In genomic region chr15:71145648-71146047, GRCh38 we compare ENCODE assay signal across 23 cellular contexts. TPM values are rescaled to one million over a fixed set of nuclear protein-coding genes. Genes with fewer than 3 reads are reported as not detected.
"Had no signal": no experiment of that assay in that cellular context is flagged by ENCODE, and none has a peak within 500 bp of the region (broad histone marks: within the 10 kb centered on the region; RNA-seq: fewer than 3 reads in every experiment).

No MANE protein-coding gene starts in this region.

- H3K27ac Mint-ChIP-seq: activated CD4-positive, alpha-beta T cell treated with anti-CD3 and anti-CD28 coated beads, Interleukin-2, amount 10 ng/mL, durations not matched to agents 7 days and 5 days; activated CD8-positive, alpha-beta T cell treated with anti-CD3 and anti-CD28 coated beads for 36 hours; activated naive CD4-positive, alpha-beta T cell treated with anti-CD3 and anti-CD28 coated beads, Interleukin-2, amount 50 U/mL, for 72 hours; activated T-helper 17 cell treated with anti-CD3 and anti-CD28 coated beads, Interleukin-2, amount 50 U/mL, for 72 hours; naive thymus-derived CD4-positive, alpha-beta T cell; T-helper 1 cell treated with Interleukin-12 subunit alpha and Interleukin-12 subunit beta and Interleukin-4 antibody, amounts not matched to agents 30 μg/mL and 1 μg/mL, for 36 hours had no signal

- H3K36me3 ChIP-seq: esophagus squamous epithelium, left lung, ovary, spleen, transverse colon, WERI-Rb-1 had no signal

- H3K27me3 ChIP-seq: esophagus squamous epithelium, left lung, ovary, spleen, transverse colon had no signal

- H3K4me1 ChIP-seq: left lung had no signal

- H3K4me1 Mint-ChIP-seq: activated CD4-positive, alpha-beta T cell treated with anti-CD3 and anti-CD28 coated beads, Interleukin-2, amount 10 ng/mL, durations not matched to agents 7 days and 5 days; activated T-helper 17 cell treated with anti-CD3 and anti-CD28 coated beads, Interleukin-2, amount 50 U/mL, for 72 hours; naive thymus-derived CD4-positive, alpha-beta T cell had no signal

- H3K9me3 Mint-ChIP-seq: activated CD4-positive, alpha-beta T cell treated with anti-CD3 and anti-CD28 coated beads, Interleukin-2, amount 10 ng/mL, durations not matched to agents 7 days and 5 days; activated CD8-positive, alpha-beta T cell treated with anti-CD3 and anti-CD28 coated beads for 36 hours; activated naive CD4-positive, alpha-beta T cell treated with anti-CD3 and anti-CD28 coated beads, Interleukin-2, amount 50 U/mL, for 72 hours; activated T-cell treated with anti-CD3 and anti-CD28 coated beads, Interleukin-2, amount 50 U/mL, for 4 hours; activated T-helper 17 cell treated with anti-CD3 and anti-CD28 coated beads, Interleukin-2, amount 50 U/mL, for 72 hours; naive thymus-derived CD4-positive, alpha-beta T cell; T-helper 1 cell treated with Interleukin-12 subunit alpha and Interleukin-12 subunit beta and Interleukin-4 antibody, amounts not matched to agents 30 μg/mL and 1 μg/mL, for 36 hours had no signal

- H3K36me3 Mint-ChIP-seq: activated naive CD4-positive, alpha-beta T cell treated with anti-CD3 and anti-CD28 coated beads, Interleukin-2, amount 50 U/mL, for 72 hours; naive thymus-derived CD4-positive, alpha-beta T cell had no signal

- H3K27ac ChIP-seq: left lung, ovary, psoas muscle, spleen, transverse colon, WERI-Rb-1 had no signal

- H3K4me3 Mint-ChIP-seq: activated CD4-positive, alpha-beta T cell treated with anti-CD3 and anti-CD28 coated beads, Interleukin-2, amount 10 ng/mL, durations not matched to agents 7 days and 5 days; activated CD8-positive, alpha-beta T cell treated with anti-CD3 and anti-CD28 coated beads for 36 hours; activated T-cell treated with anti-CD3 and anti-CD28 coated beads, Interleukin-2, amount 50 U/mL, for 4 hours; activated T-helper 17 cell treated with anti-CD3 and anti-CD28 coated beads, Interleukin-2, amount 50 U/mL, for 72 hours; naive thymus-derived CD4-positive, alpha-beta T cell; T-helper 1 cell treated with Interleukin-12 subunit alpha and Interleukin-12 subunit beta and Interleukin-4 antibody, amounts not matched to agents 30 μg/mL and 1 μg/mL, for 36 hours had no signal

- H3K4me3 ChIP-seq: esophagus squamous epithelium, left lung, ovary, psoas muscle, spleen, transverse colon had no signal

- DNase-seq: activated CD4-positive, alpha-beta T cell treated with anti-CD3 and anti-CD28 coated beads for 1 hour; activated CD4-positive, alpha-beta T cell treated with anti-CD3 and anti-CD28 coated beads, Interleukin-2, amount 10 ng/mL, durations not matched to agents 7 days and 5 days; activated CD8-positive, alpha-beta T cell treated with anti-CD3 and anti-CD28 coated beads for 36 hours; activated T-cell treated with anti-CD3 and anti-CD28 coated beads, Interleukin-2, amount 50 U/mL, for 4 hours; anterior cingulate cortex; dermis blood vessel endothelial cell; effector CD4-positive, alpha-beta T cell; esophagus squamous epithelium; foreskin melanocyte; kidney glomerular epithelial cell; left lung; naive thymus-derived CD4-positive, alpha-beta T cell; ovary; psoas muscle; spleen; stimulated activated naive CD4-positive, alpha-beta T cell; SW 1271; T-helper 9 cell; transverse colon; WERI-Rb-1 had no signal

- H3K9me3 ChIP-seq: esophagus squamous epithelium, left lung, ovary, psoas muscle, spleen, transverse colon had no signal

- ATAC-seq: activated CD8-positive, alpha-beta T cell treated with anti-CD3 and anti-CD28 coated beads for 36 hours; activated naive CD4-positive, alpha-beta T cell treated with anti-CD3 and anti-CD28 coated beads, Interleukin-2, amount 50 U/mL, for 72 hours; activated T-cell treated with anti-CD3 and anti-CD28 coated beads, Interleukin-2, amount 50 U/mL, for 4 hours; activated T-helper 17 cell treated with anti-CD3 and anti-CD28 coated beads, Interleukin-2, amount 50 U/mL, for 72 hours; left lung; naive thymus-derived CD4-positive, alpha-beta T cell; psoas muscle had no signal

RNA-seq across cellular contexts. Expression of gene THSD4, which starts 30.4 kb away (rescaled TPM):
- total RNA-seq: activated CD4-positive, alpha-beta T cell treated with anti-CD3 and anti-CD28 coated beads, Interleukin-2, amount 10 ng/mL, durations not matched to agents 7 days and 5 days; activated CD8-positive, alpha-beta T cell treated with anti-CD3 and anti-CD28 coated beads for 36 hours; activated naive CD4-positive, alpha-beta T cell treated with anti-CD3 and anti-CD28 coated beads, Interleukin-2, amount 50 U/mL, for 72 hours; naive thymus-derived CD4-positive, alpha-beta T cell had no signal
- polyA plus RNA-seq: naive thymus-derived CD4-positive, alpha-beta T cell had no signal
